In the genomic region with DNA sequence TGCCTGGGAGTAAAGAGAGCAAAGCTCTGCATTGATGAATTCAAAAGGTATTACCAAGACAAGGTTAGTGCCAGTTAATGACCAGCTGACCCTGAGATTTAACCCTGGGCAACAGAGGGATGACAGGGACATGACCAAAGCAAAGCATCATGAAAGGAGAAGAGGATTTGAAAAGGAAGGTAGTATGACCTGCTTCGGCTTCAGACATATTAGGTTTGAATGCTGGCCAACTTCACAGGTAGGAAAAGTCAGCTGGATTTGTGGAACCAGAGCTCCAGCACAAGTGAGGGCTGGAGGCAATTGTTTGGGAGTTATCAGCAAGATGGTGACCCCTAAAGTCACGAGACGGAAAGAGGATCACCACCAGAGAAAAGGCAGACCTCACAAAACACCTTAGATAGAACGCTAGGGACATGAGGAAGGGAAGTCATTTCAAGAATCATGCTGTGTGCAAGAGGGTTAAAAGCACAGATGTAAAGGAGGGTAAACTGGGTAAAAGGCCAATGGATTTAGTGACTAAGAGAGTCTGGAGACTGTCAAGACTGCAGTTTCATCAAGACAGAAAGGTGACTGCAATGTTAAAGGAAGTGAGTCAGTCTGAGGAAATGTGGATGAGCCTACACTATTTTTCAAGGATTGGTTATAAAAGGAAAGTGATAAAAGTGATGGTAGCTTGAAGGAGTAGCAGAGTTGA, we compare ENCODE assay signal across 1 cellular context.
TF ChIP-seq lines count a peak whose summit lies in the region.

No MANE protein-coding gene starts in this region.

TF ChIP-seq in GM12878, 131 proteins besides CTCF, POLR2A, EP300 and RAD21 (continued from another document):
- TF ChIP-seq, protein P1, sequence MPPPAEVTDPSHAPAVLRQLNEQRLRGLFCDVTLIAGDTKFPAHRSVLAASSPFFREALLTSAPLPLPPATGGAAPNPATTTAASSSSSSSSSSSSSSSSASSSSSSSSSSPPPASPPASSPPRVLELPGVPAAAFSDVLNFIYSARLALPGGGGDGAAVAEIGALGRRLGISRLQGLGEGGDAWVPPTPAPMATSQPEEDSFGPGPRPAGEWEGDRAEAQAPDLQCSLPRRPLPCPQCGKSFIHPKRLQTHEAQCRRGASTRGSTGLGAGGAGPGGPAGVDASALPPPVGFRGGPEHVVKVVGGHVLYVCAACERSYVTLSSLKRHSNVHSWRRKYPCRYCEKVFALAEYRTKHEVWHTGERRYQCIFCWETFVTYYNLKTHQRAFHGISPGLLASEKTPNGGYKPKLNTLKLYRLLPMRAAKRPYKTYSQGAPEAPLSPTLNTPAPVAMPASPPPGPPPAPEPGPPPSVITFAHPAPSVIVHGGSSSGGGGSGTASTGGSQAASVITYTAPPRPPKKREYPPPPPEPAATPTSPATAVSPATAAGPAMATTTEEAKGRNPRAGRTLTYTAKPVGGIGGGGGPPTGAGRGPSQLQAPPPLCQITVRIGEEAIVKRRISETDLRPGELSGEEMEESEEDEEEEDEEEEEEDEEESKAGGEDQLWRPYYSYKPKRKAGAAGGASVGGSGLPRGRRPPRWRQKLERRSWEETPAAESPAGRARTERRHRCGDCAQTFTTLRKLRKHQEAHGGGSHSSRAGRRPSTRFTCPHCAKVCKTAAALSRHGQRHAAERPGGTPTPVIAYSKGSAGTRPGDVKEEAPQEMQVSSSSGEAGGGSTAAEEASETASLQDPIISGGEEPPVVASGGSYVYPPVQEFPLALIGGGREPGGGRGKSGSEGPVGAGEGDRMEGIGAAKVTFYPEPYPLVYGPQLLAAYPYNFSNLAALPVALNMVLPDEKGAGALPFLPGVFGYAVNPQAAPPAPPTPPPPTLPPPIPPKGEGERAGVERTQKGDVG (CRISPR knock-in tag; IDR thresholded peaks at IDR 0.05), result no peak
- TF ChIP-seq E2F8 (IDR thresholded peaks at IDR 0.05; ENCODE audit: low read depth, partially characterized antibody) (no peak), JUND (IDR thresholded peaks at IDR 0.05; ENCODE audit: low read depth, low read length) (no peak), MTA3 (IDR thresholded peaks at IDR 0.05; ENCODE audit: borderline replicate concordance, low read length) (no peak), SUZ12 (IDR thresholded peaks at IDR 0.05; ENCODE audit: unreplicated experiment) (no peak), NBN (IDR thresholded peaks at IDR 0.05) (no peak), TCF7 (IDR thresholded peaks at IDR 0.05; ENCODE audit: borderline replicate concordance) (no peak), GABPA (IDR thresholded peaks at IDR 0.05; ENCODE audit: low read depth) (no peak)
